In genomic region chr20:59413326-59413865, GRCh38 we compare ENCODE assay signal across 22 cellular contexts.
"Had no signal": no experiment of that assay in that cellular context is flagged by ENCODE, and none has a peak within 500 bp of the region (broad histone marks: within the 10 kb centered on the region; RNA-seq: fewer than 3 reads in every experiment).

No MANE protein-coding gene starts in this region.

- DNase-seq: activated CD4-positive, alpha-beta T cell treated with anti-CD3 and anti-CD28 coated beads for 36 hours; activated CD4-positive, CD25-positive, alpha-beta regulatory T cell; activated effector memory CD4-positive, alpha-beta T cell treated with anti-CD3 and anti-CD28 coated beads, Interleukin-2, amount 50 U/mL, for 16 hours; activated naive CD4-positive, alpha-beta T cell treated with anti-CD3 and anti-CD28 coated beads for 36 hours; activated naive CD8-positive, alpha-beta T cell treated with anti-CD3 and anti-CD28 coated beads for 36 hours; activated T-cell treated with anti-CD3 and anti-CD28 coated beads for 4 hours; adrenal gland; aorta; body of pancreas; effector memory CD8-positive, alpha-beta T cell; head of caudate nucleus; left lung; lower lobe of right lung; mesenchymal stem cell; natural killer cell; ovary; stimulated activated CD4-positive, alpha-beta T cell treated with anti-CD3 and anti-CD28 coated beads, Interleukin-1b, Interleukin-23, amount 100 ng/mL, for 48 hours; stimulated activated naive B cell treated with anti-CD40 and anti-IgM and Interleukin-4, amounts not matched to agents 10 μg/mL and 1 μg/mL and 100 μg/mL, for 72 hours; stomach; T-helper 1 cell had no signal

- H3K27me3 Mint-ChIP-seq: activated naive CD8-positive, alpha-beta T cell treated with anti-CD3 and anti-CD28 coated beads for 36 hours had no signal

- H3K4me3 Mint-ChIP-seq: activated CD4-positive, alpha-beta T cell treated with anti-CD3 and anti-CD28 coated beads for 36 hours; activated naive CD4-positive, alpha-beta T cell treated with anti-CD3 and anti-CD28 coated beads for 36 hours; activated naive CD8-positive, alpha-beta T cell treated with anti-CD3 and anti-CD28 coated beads for 36 hours; activated T-helper 1 cell treated with anti-CD3 and anti-CD28 coated beads, Interleukin-12 subunit alpha, Interleukin-12 subunit beta, Interleukin-2, Interleukin-4 antibody, amounts not matched to agents 30 ng/mL and 10 ng/mL and 1 ng/mL, durations not matched to agents 14 hours and 24 hours and 36 hours; effector memory CD8-positive, alpha-beta T cell; natural killer cell; stimulated activated naive B cell treated with anti-CD40 and anti-IgM and Interleukin-4, amounts not matched to agents 10 μg/mL and 1 μg/mL and 100 μg/mL, for 72 hours; T-helper 2 cell treated with Interferon-gamma antibody and Interleukin-4, amounts not matched to agents 5 μg/mL and 100 μg/mL, for 36 hours had no signal

- H3K27ac Mint-ChIP-seq: activated CD4-positive, alpha-beta T cell treated with anti-CD3 and anti-CD28 coated beads for 36 hours; activated naive CD4-positive, alpha-beta T cell treated with anti-CD3 and anti-CD28 coated beads for 36 hours; activated naive CD8-positive, alpha-beta T cell treated with anti-CD3 and anti-CD28 coated beads for 36 hours; activated T-helper 1 cell treated with anti-CD3 and anti-CD28 coated beads, Interleukin-12 subunit alpha, Interleukin-12 subunit beta, Interleukin-2, Interleukin-4 antibody, amounts not matched to agents 30 ng/mL and 10 ng/mL and 1 ng/mL, durations not matched to agents 14 hours and 24 hours and 36 hours; effector memory CD8-positive, alpha-beta T cell; natural killer cell; stimulated activated naive B cell treated with anti-CD40 and anti-IgM and Interleukin-4, amounts not matched to agents 10 μg/mL and 1 μg/mL and 100 μg/mL, for 72 hours; T-helper 2 cell treated with Interferon-gamma antibody and Interleukin-4, amounts not matched to agents 5 μg/mL and 100 μg/mL, for 36 hours had no signal

- H3K36me3 Mint-ChIP-seq: activated naive CD8-positive, alpha-beta T cell treated with anti-CD3 and anti-CD28 coated beads for 36 hours; natural killer cell; stimulated activated naive B cell treated with anti-CD40 and anti-IgM and Interleukin-4, amounts not matched to agents 10 μg/mL and 1 μg/mL and 100 μg/mL, for 72 hours had no signal

- H3K4me1 Mint-ChIP-seq: activated CD4-positive, alpha-beta T cell treated with anti-CD3 and anti-CD28 coated beads for 36 hours; activated naive CD8-positive, alpha-beta T cell treated with anti-CD3 and anti-CD28 coated beads for 36 hours; natural killer cell; stimulated activated naive B cell treated with anti-CD40 and anti-IgM and Interleukin-4, amounts not matched to agents 10 μg/mL and 1 μg/mL and 100 μg/mL, for 72 hours had no signal

- H3K9me3 Mint-ChIP-seq: activated naive CD4-positive, alpha-beta T cell treated with anti-CD3 and anti-CD28 coated beads for 36 hours; activated naive CD8-positive, alpha-beta T cell treated with anti-CD3 and anti-CD28 coated beads for 36 hours; activated T-helper 1 cell treated with anti-CD3 and anti-CD28 coated beads, Interleukin-12 subunit alpha, Interleukin-12 subunit beta, Interleukin-2, Interleukin-4 antibody, amounts not matched to agents 30 ng/mL and 10 ng/mL and 1 ng/mL, durations not matched to agents 14 hours and 24 hours and 36 hours; effector memory CD8-positive, alpha-beta T cell; natural killer cell; stimulated activated naive B cell treated with anti-CD40 and anti-IgM and Interleukin-4, amounts not matched to agents 10 μg/mL and 1 μg/mL and 100 μg/mL, for 72 hours; T-helper 2 cell treated with Interferon-gamma antibody and Interleukin-4, amounts not matched to agents 5 μg/mL and 100 μg/mL, for 36 hours had no signal
